ENCODE assay signal across 10 cellular contexts in genomic region chr9:104907278-104907951, GRCh38. TPM values are rescaled to one million over a fixed set of nuclear protein-coding genes. Genes with fewer than 3 reads are reported as not detected.
DNase-seq lines count a peak whose midpoint lies in the region; ATAC-seq and TF ChIP-seq lines count a peak whose summit lies in the region.
"Had no signal": no experiment of that assay in that cellular context is flagged by ENCODE, and none has a peak within 500 bp of the region (broad histone marks: within the 10 kb centered on the region; RNA-seq: fewer than 3 reads in every experiment).

No MANE protein-coding gene starts in this region.

- H3K4me3 ChIP-seq in colonic mucosa: no peak overlapping the region
- H3K4me3 ChIP-seq in tibial artery: no peak overlapping the region

- peak; percentile 16 for DNase-seq in HK-2 (ENCODE audit: unreplicated experiment)
- no peak for DNase-seq in colonic mucosa
- DNase-seq in kidney glomerular epithelial cell (lab: John Stamatoyannopoulos, UW): peak; percentile 33
- DNase-seq in tibial artery: no peak
- no peak for DNase-seq in stimulated activated naive CD8-positive, alpha-beta T cell treated with anti-CD3 and anti-CD28 coated beads, Interleukin-15, Interleukin-2, amounts not matched to agents 100 U/mL and 50 U/mL, for 24 hours
- no peak for DNase-seq in activated CD4-positive, alpha-beta memory T cell treated with anti-CD3 and anti-CD28 coated beads, Interleukin-2, amount 10 ng/mL, durations not matched to agents 7 days and 5 days
- no peak for DNase-seq in HT-29 (ENCODE audit: low spot score)
- DNase-seq: activated naive CD8-positive, alpha-beta T cell treated with anti-CD3 and anti-CD28 coated beads, Interleukin-2, amount 10 ng/mL, durations not matched to agents 7 days and 5 days; WERI-Rb-1 had no signal

- no peaks in the 10 kb centered on the region for H3K36me3 Mint-ChIP-seq in activated CD4-positive, alpha-beta memory T cell treated with anti-CD3 and anti-CD28 coated beads, Interleukin-2, amount 10 ng/mL, durations not matched to agents 7 days and 5 days (ENCODE audit: low read depth)
- H3K36me3 Mint-ChIP-seq: activated naive CD8-positive, alpha-beta T cell treated with anti-CD3 and anti-CD28 coated beads, Interleukin-2, amount 10 ng/mL, durations not matched to agents 7 days and 5 days had no signal

- H3K27me3 ChIP-seq in colonic mucosa (no peaks in the 10 kb centered on the region), tibial artery (no peaks in the 10 kb centered on the region)

- intact Hi-C loops in colonic mucosa (cut with DNase I): no loop called here
- intact Hi-C loops in tibial artery (cut with DNase I; ENCODE audit: low total_unique reads): no loop called here

- H3K4me1 ChIP-seq in colonic mucosa (peaks cover 4% of the 10 kb centered on the region), tibial artery (peaks cover 0 to 73% (median 34%) of the 10 kb centered on the region in 4 donors)

- H3K4me1 Mint-ChIP-seq in activated CD4-positive, alpha-beta memory T cell treated with anti-CD3 and anti-CD28 coated beads, Interleukin-2, amount 10 ng/mL, durations not matched to agents 7 days and 5 days: peaks cover 2% of the 10 kb centered on the region

- H3K9me3 Mint-ChIP-seq in activated CD4-positive, alpha-beta memory T cell treated with anti-CD3 and anti-CD28 coated beads, Interleukin-2, amount 10 ng/mL, durations not matched to agents 7 days and 5 days: no peaks in the 10 kb centered on the region
- H3K9me3 Mint-ChIP-seq: activated naive CD8-positive, alpha-beta T cell treated with anti-CD3 and anti-CD28 coated beads, Interleukin-2, amount 10 ng/mL, durations not matched to agents 7 days and 5 days had no signal

- no peak overlapping the region for H3K9ac ChIP-seq in colonic mucosa (ENCODE audit: low read depth in 2 of 2, low read length in 2 of 2)

- no peaks in the 10 kb centered on the region for H3K36me3 ChIP-seq in colonic mucosa
- no peaks in the 10 kb centered on the region for H3K36me3 ChIP-seq in tibial artery
- H3K36me3 ChIP-seq: WERI-Rb-1 had no signal

- no peak overlapping the region for H3K4me3 Mint-ChIP-seq in activated CD4-positive, alpha-beta memory T cell treated with anti-CD3 and anti-CD28 coated beads, Interleukin-2, amount 10 ng/mL, durations not matched to agents 7 days and 5 days
- H3K4me3 Mint-ChIP-seq: activated naive CD8-positive, alpha-beta T cell treated with anti-CD3 and anti-CD28 coated beads, Interleukin-2, amount 10 ng/mL, durations not matched to agents 7 days and 5 days had no signal

- H3K9me3 ChIP-seq in colonic mucosa (no peaks in the 10 kb centered on the region), tibial artery (no peaks in the 10 kb centered on the region)

- TF ChIP-seq CTCF in colonic mucosa (IDR thresholded peaks at IDR 0.05): no peak
- TF ChIP-seq CTCF in tibial artery (IDR thresholded peaks at IDR 0.05): no peak

- POLR2A ChIA-PET in activated CD4-positive, alpha-beta memory T cell treated with anti-CD3 and anti-CD28 coated beads, Interleukin-2, amount 10 ng/mL, durations not matched to agents 7 days and 5 days (lab: Charles Lee): no interaction called here

- H3K27ac Mint-ChIP-seq in activated CD4-positive, alpha-beta memory T cell treated with anti-CD3 and anti-CD28 coated beads, Interleukin-2, amount 10 ng/mL, durations not matched to agents 7 days and 5 days: no peak overlapping the region
- H3K27ac Mint-ChIP-seq: activated naive CD8-positive, alpha-beta T cell treated with anti-CD3 and anti-CD28 coated beads, Interleukin-2, amount 10 ng/mL, durations not matched to agents 7 days and 5 days had no signal

- peak overlapping the region; percentile 13 for H3K27ac ChIP-seq in colonic mucosa
- H3K27ac ChIP-seq in tibial artery: peak overlapping the region; percentile 19 to 39
- H3K27ac ChIP-seq: WERI-Rb-1 had no signal

- CTCF ChIA-PET in activated CD4-positive, alpha-beta memory T cell treated with anti-CD3 and anti-CD28 coated beads, Interleukin-2, amount 10 ng/mL, durations not matched to agents 7 days and 5 days (lab: Charles Lee): no interaction called here

- peaks cover 16% of the 10 kb centered on the region for H3K27me3 Mint-ChIP-seq in activated CD4-positive, alpha-beta memory T cell treated with anti-CD3 and anti-CD28 coated beads, Interleukin-2, amount 10 ng/mL, durations not matched to agents 7 days and 5 days

- ATAC-seq in stimulated activated naive CD8-positive, alpha-beta T cell treated with anti-CD3 and anti-CD28 coated beads, Interleukin-15, Interleukin-2, amounts not matched to agents 100 U/mL and 50 U/mL, for 24 hours: no peak
- no peak for ATAC-seq in GM18511 (IDR thresholded peaks at IDR 0.05; ENCODE audit: unreplicated experiment)

RNA-seq across cellular contexts. Expression of gene ABCA1, which starts 20.5 kb away (rescaled TPM):
- total RNA-seq in colonic mucosa: 10 to 100 TPM; 11.2 to 17.8 TPM
- 1 to 10 TPM in 1 of 2 experiments, under 1 TPM in 1; 0.93 to 1.6 TPM for total RNA-seq in activated CD4-positive, alpha-beta memory T cell treated with anti-CD3 and anti-CD28 coated beads, Interleukin-2, amount 10 ng/mL, durations not matched to agents 7 days and 5 days
- 2.0 and 4.5 TPM in 2 replicates for total RNA-seq in HT-29 (2014; rRNA removed; shearing (Covaris generic))

Comparison
In these comparisons a context has a peak if more than half of its experiments do, and no peak if none do; other contexts are left out.
1. DNase-seq: peak in HK-2 (single experiment) and kidney glomerular epithelial cell (single experiment); none in colonic mucosa (single experiment), tibial artery (0 of 2), stimulated activated naive CD8-positive, alpha-beta T cell treated with anti-CD3 and anti-CD28 coated beads, Interleukin-15, Interleukin-2, amounts not matched to agents 100 U/mL and 50 U/mL, for 24 hours (single experiment), activated CD4-positive, alpha-beta memory T cell treated with anti-CD3 and anti-CD28 coated beads, Interleukin-2, amount 10 ng/mL, durations not matched to agents 7 days and 5 days (single experiment) and HT-29 (single experiment).